10 cellular contexts compared by ENCODE assay signal in the genomic region with DNA sequence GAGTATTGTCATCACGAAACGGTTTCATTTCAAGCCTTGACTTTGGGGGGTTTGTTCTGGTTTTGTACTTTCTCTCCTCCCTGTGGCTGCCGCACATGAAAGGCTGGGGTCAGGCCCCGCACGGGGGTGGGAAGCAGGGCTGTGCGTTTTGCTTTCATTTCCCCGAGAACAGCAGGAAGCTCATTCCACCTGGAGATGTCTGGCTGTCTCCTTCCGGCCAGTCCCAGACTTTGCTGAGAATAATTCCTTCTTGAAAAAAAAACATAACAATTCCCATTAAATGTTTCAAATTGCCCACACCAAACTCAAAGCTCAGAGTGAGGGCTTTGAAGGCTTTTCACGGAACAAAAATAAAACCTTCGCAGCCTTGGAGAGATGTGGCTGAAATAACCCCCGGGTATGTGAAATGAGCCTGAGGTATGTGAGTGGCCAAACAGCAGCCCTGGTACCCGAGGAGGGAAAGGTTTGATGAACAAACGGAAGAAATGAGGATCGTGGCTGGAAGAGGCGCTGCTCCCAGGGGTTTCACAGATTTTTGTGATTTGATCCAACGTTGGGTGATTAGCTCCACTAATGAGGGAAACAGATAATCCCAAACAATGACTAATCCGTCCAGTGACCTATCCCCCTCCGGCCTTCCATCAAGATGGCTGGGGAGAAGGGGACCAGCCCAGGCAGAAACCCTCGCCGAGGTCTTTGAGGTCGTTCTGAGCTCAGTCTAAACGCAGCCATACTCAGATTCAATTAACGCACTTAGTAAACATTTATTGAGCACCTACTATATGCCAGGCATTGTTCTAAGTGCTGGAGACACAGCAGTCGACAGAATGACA.
DNase-seq lines count a peak whose midpoint lies in the region; ATAC-seq and TF ChIP-seq lines count a peak whose summit lies in the region.
"Had no signal": no experiment of that assay in that cellular context is flagged by ENCODE, and none has a peak within 500 bp of the region (broad histone marks: within the 10 kb centered on the region; RNA-seq: fewer than 3 reads in every experiment).

No MANE protein-coding gene starts in this region.

- 0 out of 2 replicates have a peak, but pooled peaks cover 3% of the 10 kb centered on the region for H4K20me1 ChIP-seq in Karpas-422 (ENCODE audit: insufficient read depth, low read depth, low read length)

- H3K9ac ChIP-seq in Karpas-422 (ENCODE audit: low read length) = no peak overlapping the region

- H3K27ac ChIP-seq in heart right ventricle = peak overlapping the region; percentile 55 to 84 (median 70)
- H3K27ac ChIP-seq in Karpas-422 (ENCODE audit: low read length) = no peak overlapping the region

- H3K27me3 ChIP-seq in H7 (ENCODE audit: control insufficient read depth, insufficient read depth, low read length) = no peaks in the 10 kb centered on the region
- H3K27me3 ChIP-seq in heart right ventricle = no peaks in the 10 kb centered on the region
- no peaks in the 10 kb centered on the region for H3K27me3 ChIP-seq in Karpas-422 (ENCODE audit: low read length)

- H3K9me2 ChIP-seq in Karpas-422 (replicated peaks; ENCODE audit: insufficient read depth, low read length) = no peaks in the 10 kb centered on the region

- H3K4me2 ChIP-seq in Karpas-422 (ENCODE audit: low read depth, low read length, poor library complexity, severe bottlenecking) = no peak overlapping the region

- H3K36me3 ChIP-seq in H7 (replicated peaks; ENCODE audit: control insufficient read depth, insufficient read depth, low read length) (no peaks in the 10 kb centered on the region), heart right ventricle (no peaks in the 10 kb centered on the region), Karpas-422 (ENCODE audit: insufficient read depth, low read length) (no peaks in the 10 kb centered on the region)

- TF ChIP-seq CTCF in heart right ventricle (IDR thresholded peaks at IDR 0.05) = no peak

- no peak overlapping the region for H2AFZ ChIP-seq in Karpas-422 (ENCODE audit: low read length)

- H3K79me2 ChIP-seq in Karpas-422 (ENCODE audit: low read length) = no peaks in the 10 kb centered on the region

- peaks cover 37 to 92% (median 76%) of the 10 kb centered on the region in 9 donors for H3K4me1 ChIP-seq in heart right ventricle
- H3K4me1 ChIP-seq in Karpas-422 (ENCODE audit: low read length) = peaks cover 20% of the 10 kb centered on the region

- intact Hi-C loops in heart right ventricle (cut with DNase I) (loop anchor here in 2 of 10 donors (10.0 kb wide), 1 partner anchor 126 kb away; a partner anchor contains a TSS), sciatic nerve (cut with DNase I) (no loop called here)

- DNase-seq in H7 = peak; percentile 74
- DNase-seq in activated T-cell treated with anti-CD3 and anti-CD28 coated beads, Interleukin-2, amount 50 U/mL, for 1 hour = peak; percentile 25
- DNase-seq in heart right ventricle = peak in 1 of 2 donors; percentile 25
- peak; percentile 55 for DNase-seq in sciatic nerve (ENCODE audit: low spot score)
- no peak for DNase-seq in UCSD-AML1 (lab: John Stamatoyannopoulos, UW; ENCODE audit: unreplicated experiment)
- no peak for DNase-seq in glomerular visceral epithelial cell (ENCODE audit: extremely low spot score)
- no peak for DNase-seq in Karpas-422
- DNase-seq: EL had no signal

- H3K9me3 ChIP-seq in heart right ventricle = no peaks in the 10 kb centered on the region
- H3K9me3 ChIP-seq in Karpas-422 (ENCODE audit: low read length) = no peaks in the 10 kb centered on the region
- H3K9me3 ChIP-seq: mucosa of descending colon had no signal

- WGBS in heart right ventricle, 2 donors = 64 to 76% methylated on average over 24 of the region's 24 CpGs

- no peak overlapping the region for H3K4me3 ChIP-seq in H7 (ENCODE audit: insufficient read depth, low read depth, low read length)
- no peak overlapping the region for H3K4me3 ChIP-seq in heart right ventricle
- no peak overlapping the region for H3K4me3 ChIP-seq in Karpas-422 (ENCODE audit: low read length)
- H3K4me3 ChIP-seq: mucosa of descending colon had no signal

- ATAC-seq in heart right ventricle (peak in 3 of 8 donors; percentile 24 to 31 (median 29)), sciatic nerve (peak; percentile 19), GM21737 (IDR thresholded peaks at IDR 0.05; ENCODE audit: unreplicated experiment) (no peak)
- ATAC-seq: mucosa of descending colon had no signal

Comparison
In these comparisons a context has a peak if more than half of its experiments do, and no peak if none do; other contexts are left out.
1. DNase-seq: peak in H7 (single experiment), activated T-cell treated with anti-CD3 and anti-CD28 coated beads, Interleukin-2, amount 50 U/mL, for 1 hour (single experiment) and sciatic nerve (single experiment); none in UCSD-AML1 (single experiment), glomerular visceral epithelial cell (single experiment) and Karpas-422 (single experiment).